9 cellular contexts compared by ENCODE assay signal in the genomic region with DNA sequence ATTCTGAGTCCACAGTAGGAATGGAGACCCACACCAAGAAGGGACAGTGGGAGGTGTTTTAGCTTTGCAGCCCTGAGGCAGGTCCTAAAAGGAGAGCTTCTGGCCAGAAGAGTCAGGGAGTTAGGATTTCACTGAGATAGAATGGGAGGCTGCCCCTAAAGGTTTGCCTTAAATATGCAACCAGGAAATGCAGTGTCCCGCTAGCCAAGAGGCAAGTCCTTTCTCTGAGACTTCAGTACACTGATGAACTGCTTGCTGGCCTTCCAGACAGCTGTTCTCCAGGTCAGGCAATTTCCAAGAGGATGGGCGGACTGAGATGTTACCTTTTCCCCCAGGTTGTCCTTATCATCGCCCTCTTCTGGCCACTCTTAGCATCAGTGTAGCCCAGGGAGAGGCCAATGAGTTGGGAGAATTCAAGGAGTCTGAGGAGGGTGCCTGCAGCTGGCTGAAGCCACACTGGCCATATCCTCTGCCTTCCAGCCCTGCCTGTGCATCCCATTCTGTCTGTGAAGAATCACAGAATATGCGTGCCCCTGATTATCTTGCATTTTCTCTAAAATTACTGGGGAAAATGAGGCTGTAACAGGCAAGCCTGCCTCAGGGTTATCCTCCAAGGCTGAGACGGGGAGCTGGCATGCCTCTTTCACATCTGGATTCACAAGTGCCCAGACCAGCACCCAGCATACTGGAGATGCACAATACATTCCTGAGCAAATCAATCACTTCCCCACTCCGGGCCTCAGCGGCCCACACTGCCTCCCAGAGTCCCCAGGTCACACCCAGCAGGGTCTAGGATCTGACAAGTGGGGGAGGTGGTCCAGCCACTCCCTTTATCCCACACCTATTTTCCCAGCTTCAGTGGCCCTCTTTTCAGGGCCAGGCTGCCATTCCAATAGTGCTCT. TPM values are rescaled to one million over a fixed set of nuclear protein-coding genes. Genes with fewer than 3 reads are reported as not detected.
A peak's percentile ranks its signal among the peaks of the same experiment; 100 is the strongest.
DNase-seq lines count a peak whose midpoint lies in the region; ATAC-seq and TF ChIP-seq lines count a peak whose summit lies in the region.
"Had no signal": no experiment of that assay in that cellular context is flagged by ENCODE, and none has a peak within 500 bp of the region (broad histone marks: within the 10 kb centered on the region; RNA-seq: fewer than 3 reads in every experiment).

No MANE protein-coding gene starts in this region.

- BruUV-seq in PC-3 (replicated peaks; lab: Mats Ljungman, UMichigan): no TSS peak

- DNase-seq in Caki2 (ENCODE audit: low read depth) (peak; percentile 46), GM13977 (ENCODE audit: low spot score) (peak; percentile 63), PC-3 (peak; percentile 69), endodermal cell (peak; percentile 94), NCI-H2081 treated with DMSO at 0.1 percent for 48 hours (lab: John Stamatoyannopoulos, UW) (no peak)
- no peak for DNase-seq in natural killer cell treated with Interleukin-12 subunit alpha and Interleukin-12 subunit beta and Interleukin-15 and Interleukin-18, amount 100 ng/mL, for 72 hours (ENCODE audit: low spot score)
- no peak for DNase-seq in effector CD4-positive, alpha-beta T cell

- CTCF ChIA-PET in PC-3 (lab: Charles Lee): no interaction called here

- peaks cover 41% of the 10 kb centered on the region for H3K27me3 Mint-ChIP-seq in endodermal cell (ENCODE audit: insufficient read depth)
- peaks cover 10 to 15% of the 10 kb centered on the region in 2 donors for H3K27me3 Mint-ChIP-seq in natural killer cell treated with Interleukin-12 subunit alpha and Interleukin-12 subunit beta and Interleukin-15 and Interleukin-18, amount 100 ng/mL, for 72 hours

- H2AFZ ChIP-seq in PC-3 (ENCODE audit: low read length): no peak overlapping the region

- H3K36me3 ChIP-seq in PC-3 (ENCODE audit: low read depth, low read length) (no peaks in the 10 kb centered on the region), endodermal cell (ENCODE audit: control insufficient read depth, insufficient read depth, low read length) (no peaks in the 10 kb centered on the region)
- H3K36me3 ChIP-seq: neutrophil had no signal

- TF ChIP-seq CTCF in GM13977 (IDR thresholded peaks at IDR 0.05; ENCODE audit: extremely low read depth, insufficient read depth, missing control alignments) (peak; percentile 80), PC-3 (conservative IDR thresholded peaks at IDR 0.05; ENCODE audit: low read depth, low read length) (peak; percentile 63), endodermal cell (conservative IDR thresholded peaks at IDR 0.05) (peak; percentile 89)

- H3K27me3 ChIP-seq in PC-3 (ENCODE audit: low read length) (peaks cover 18% of the 10 kb centered on the region), endodermal cell (ENCODE audit: control insufficient read depth, insufficient read depth, low read length, poor library complexity, severe bottlenecking) (peaks cover 20% of the 10 kb centered on the region)

- no peaks in the 10 kb centered on the region for H4K20me1 ChIP-seq in PC-3 (ENCODE audit: low read length)

- H3K4me3 Mint-ChIP-seq in endodermal cell: no peak overlapping the region
- H3K4me3 Mint-ChIP-seq in natural killer cell treated with Interleukin-12 subunit alpha and Interleukin-12 subunit beta and Interleukin-15 and Interleukin-18, amount 100 ng/mL, for 72 hours: peak overlapping the region; percentile 83

- H3F3A ChIP-seq in PC-3 (ENCODE audit: low read length, unreplicated experiment): no peaks in the 10 kb centered on the region

- ATAC-seq in PC-3 (peak; percentile 44), GM21447 (IDR thresholded peaks at IDR 0.05; ENCODE audit: unreplicated experiment) (no peak)
- no peak for ATAC-seq in natural killer cell treated with Interleukin-12 subunit alpha and Interleukin-12 subunit beta and Interleukin-15 and Interleukin-18, amount 100 ng/mL, for 72 hours

- no peaks in the 10 kb centered on the region for H3K36me3 Mint-ChIP-seq in endodermal cell (ENCODE audit: low read depth)
- no peaks in the 10 kb centered on the region for H3K36me3 Mint-ChIP-seq in natural killer cell treated with Interleukin-12 subunit alpha and Interleukin-12 subunit beta and Interleukin-15 and Interleukin-18, amount 100 ng/mL, for 72 hours

- intact Hi-C loops in PC-3 (cut with micrococcal nuclease): loop anchor here (2.0 to 5.0 kb wide), 2 partner anchors 114 to 134 kb away; no protein-coding TSS in a partner anchor

- in situ Hi-C loops in Caki2 (cut with HindIII; ENCODE audit: low pct_unique_long_range_greater_than_20kb, low sequenced_read_pairs): no loop called here
- in situ Hi-C loops in GM13977 (cut with MboI; ENCODE audit: low pct_unique_long_range_greater_than_20kb, low sequenced_read_pairs, unreplicated experiment): no loop called here

- no peaks in the 10 kb centered on the region for H3K9me3 Mint-ChIP-seq in endodermal cell
- H3K9me3 Mint-ChIP-seq in natural killer cell treated with Interleukin-12 subunit alpha and Interleukin-12 subunit beta and Interleukin-15 and Interleukin-18, amount 100 ng/mL, for 72 hours: no peaks in the 10 kb centered on the region

- H3K79me2 ChIP-seq in PC-3 (ENCODE audit: low read length): no peaks in the 10 kb centered on the region

- H3K27ac Mint-ChIP-seq in endodermal cell: no peak overlapping the region
- no peak overlapping the region for H3K27ac Mint-ChIP-seq in natural killer cell treated with Interleukin-12 subunit alpha and Interleukin-12 subunit beta and Interleukin-15 and Interleukin-18, amount 100 ng/mL, for 72 hours

- H3K4me3 ChIP-seq in PC-3 (ENCODE audit: low read length) (no peak overlapping the region), endodermal cell (ENCODE audit: low read length) (no peak overlapping the region)

- H3K9ac ChIP-seq in PC-3 (ENCODE audit: low read length) (no peak overlapping the region), endodermal cell (ENCODE audit: extremely low read depth, low read length, poor library complexity, severe bottlenecking) (no peak overlapping the region)

- peaks cover 12% of the 10 kb centered on the region for H3K4me1 Mint-ChIP-seq in endodermal cell
- peaks cover 20 to 25% of the 10 kb centered on the region in 2 donors for H3K4me1 Mint-ChIP-seq in natural killer cell treated with Interleukin-12 subunit alpha and Interleukin-12 subunit beta and Interleukin-15 and Interleukin-18, amount 100 ng/mL, for 72 hours (ENCODE audit: low read depth in 2 of 2)

- no peak overlapping the region for H3K27ac ChIP-seq in PC-3 (ENCODE audit: low read length)
- H3K27ac ChIP-seq in endodermal cell (ENCODE audit: low read depth, low read length): no peak overlapping the region
- H3K27ac ChIP-seq: neutrophil had no signal

- no peaks in the 10 kb centered on the region for H3K9me2 ChIP-seq in PC-3 (replicated peaks; ENCODE audit: low read length)

- H3K9me3 ChIP-seq in PC-3 (ENCODE audit: low read length) (no peaks in the 10 kb centered on the region), endodermal cell (ENCODE audit: control insufficient read depth, low read length) (no peaks in the 10 kb centered on the region)
- H3K9me3 ChIP-seq: neutrophil had no signal

- no peak overlapping the region for H3K4me2 ChIP-seq in PC-3 (ENCODE audit: low read length)

- POLR2A ChIA-PET in PC-3 (lab: Charles Lee; ENCODE audit: unreplicated experiment): no interaction called here

- 18 to 42% methylated on average over 1 to 7 of the region's 7 CpGs for WGBS in endodermal cell (ENCODE audit: insufficient coverage in 1 of 2, insufficient read length in 1 of 2), 2 experiments

- H3K4me1 ChIP-seq in PC-3 (ENCODE audit: insufficient read depth, low read length) (peaks cover 18% of the 10 kb centered on the region), endodermal cell (ENCODE audit: control insufficient read depth, insufficient read depth, low read length) (no peaks in the 10 kb centered on the region)

RNA-seq across cellular contexts. Expression of gene TLL2, which starts 2.4 kb away (rescaled TPM):
- total RNA-seq in Caki2 (2014; rRNA removed; shearing (Covaris generic); ENCODE audit: low replicate concordance): 1.3 and 3.8 TPM in 2 replicates
- 0.18 TPM in 1 of 2 replicates, not detected in the other for total RNA-seq in PC-3 (2014; rRNA removed)
- total RNA-seq in endodermal cell: under 1 TPM; 0.11 to 0.18 TPM
- polyA plus RNA-seq in endodermal cell (2013, experiment 1 of 2): 0.43 TPM
- 0.33 TPM for polyA plus RNA-seq in endodermal cell (2013, experiment 2 of 2)
- 1 to 10 TPM in 1 of 2 donors, under 1 TPM in 1; 0.57 to 2.8 TPM for total RNA-seq in natural killer cell treated with Interleukin-12 subunit alpha and Interleukin-12 subunit beta and Interleukin-15 and Interleukin-18, amount 100 ng/mL, for 72 hours

Comparison
In these comparisons a context has a peak if more than half of its experiments do, and no peak if none do; other contexts are left out.
1. DNase-seq: peak in Caki2 (single experiment), GM13977 (single experiment), PC-3 (single experiment) and endodermal cell (single experiment); none in natural killer cell treated with Interleukin-12 subunit alpha and Interleukin-12 subunit beta and Interleukin-15 and Interleukin-18, amount 100 ng/mL, for 72 hours (single experiment), NCI-H2081 treated with DMSO at 0.1 percent for 48 hours (single experiment) and effector CD4-positive, alpha-beta T cell (single experiment).
2. Peak in every context shown above with its lines, with median percentiles within 50 percentile points of each other: CTCF ChIP-seq.